ENCODE assay signal across 8 cellular contexts in genomic region chrX:48083212-48083611, GRCh38. TPM values are rescaled to one million over a fixed set of nuclear protein-coding genes. Genes with fewer than 3 reads are reported as not detected.
DNase-seq lines count a peak whose midpoint lies in the region; ATAC-seq, FAIRE-seq and TF ChIP-seq lines count a peak whose summit lies in the region.

No MANE protein-coding gene starts in this region.

- H2AK5ac ChIP-seq in mesenchymal stem cell (ENCODE audit: low read length, severe bottlenecking), result no peak overlapping the region

- no peak overlapping the region for H3K14ac ChIP-seq in mesenchymal stem cell (ENCODE audit: low read length in 2 of 2)

- no peak overlapping the region for H3K18ac ChIP-seq in mesenchymal stem cell (ENCODE audit: low read depth in 1 of 2, low read length in 2 of 2)

- H2BK12ac ChIP-seq in mesenchymal stem cell (ENCODE audit: low read length in 2 of 2), result no peak overlapping the region

- H3K9me3 ChIP-seq in BE2C (no peaks in the 10 kb centered on the region), mesenchymal stem cell (ENCODE audit: control insufficient read depth, low read length) (no peaks in the 10 kb centered on the region)

- DNase-seq in BE2C (peak; percentile 40), GM19239 (ENCODE audit: insufficient read length, low spot score) (peak; percentile 10), NCI-H128 (lab: John Stamatoyannopoulos, UW; ENCODE audit: unreplicated experiment) (peak; percentile 2), ecto neural progenitor cell (ENCODE audit: low spot score) (peak; percentile 48), mesenchymal stem cell (peak; percentile 51), substantia nigra (lab: John Stamatoyannopoulos, UW) (peak in 32 of 49 donors; percentile 0 to 35 (median 5))
- DNase-seq in activated CD4-positive, alpha-beta T cell treated with anti-CD3 and anti-CD28 coated beads, Interleukin-2, amount 10 ng/mL, durations not matched to agents 24 days and 14 days, result peak; percentile 77

- H3K27me3 Mint-ChIP-seq in activated CD4-positive, alpha-beta T cell treated with anti-CD3 and anti-CD28 coated beads, Interleukin-2, amount 10 ng/mL, durations not matched to agents 24 days and 14 days, result no peaks in the 10 kb centered on the region

- H3K9me3 Mint-ChIP-seq in activated CD4-positive, alpha-beta T cell treated with anti-CD3 and anti-CD28 coated beads, Interleukin-2, amount 10 ng/mL, durations not matched to agents 24 days and 14 days, result no peaks in the 10 kb centered on the region

- H2BK120ac ChIP-seq in mesenchymal stem cell (ENCODE audit: low read depth, low read length), result no peak overlapping the region

- H3K4ac ChIP-seq in mesenchymal stem cell (ENCODE audit: low read depth in 1 of 2, low read length in 2 of 2), result no peak overlapping the region

- peak; percentile 75 for FAIRE-seq in GM19239 (lab: Jason Lieb, UNC)

- no peaks in the 10 kb centered on the region for H3K36me3 Mint-ChIP-seq in activated CD4-positive, alpha-beta T cell treated with anti-CD3 and anti-CD28 coated beads, Interleukin-2, amount 10 ng/mL, durations not matched to agents 24 days and 14 days (ENCODE audit: low read depth)

- H4K91ac ChIP-seq in mesenchymal stem cell (ENCODE audit: low read length), result no peak overlapping the region

- ATAC-seq in HG03439 (IDR thresholded peaks at IDR 0.05; ENCODE audit: unreplicated experiment), result no peak

- no peak overlapping the region for H3K4me3 Mint-ChIP-seq in activated CD4-positive, alpha-beta T cell treated with anti-CD3 and anti-CD28 coated beads, Interleukin-2, amount 10 ng/mL, durations not matched to agents 24 days and 14 days

- H3K4me3 ChIP-seq in BE2C (ENCODE audit: low read depth, low read length), result no peak overlapping the region
- H3K4me3 ChIP-seq in mesenchymal stem cell (ENCODE audit: insufficient read depth in 1 of 2, low read depth in 1 of 2, low read length in 2 of 2), result no peak overlapping the region

- no peak overlapping the region for H4K8ac ChIP-seq in mesenchymal stem cell (ENCODE audit: low read length)

- no peak overlapping the region for H3K9ac ChIP-seq in mesenchymal stem cell (ENCODE audit: low read length)

- no peaks in the 10 kb centered on the region for H3K79me1 ChIP-seq in mesenchymal stem cell (replicated peaks; ENCODE audit: low read length, poor library complexity, severe bottlenecking)

- no peak overlapping the region for H3K27ac ChIP-seq in mesenchymal stem cell (ENCODE audit: low read length, poor library complexity, severe bottlenecking)
- H3K27ac ChIP-seq in substantia nigra (ENCODE audit: low read depth, low read length, poor library complexity, severe bottlenecking), result no peak overlapping the region

- TF ChIP-seq CTCF in BE2C (IDR thresholded peaks at IDR 0.05; ENCODE audit: low read depth, low read length), result peak; percentile 58

- H3K27me3 ChIP-seq in BE2C, result no peaks in the 10 kb centered on the region
- H3K27me3 ChIP-seq in mesenchymal stem cell (ENCODE audit: control insufficient read depth in 1 of 2, insufficient read depth in 1 of 2, low read length in 2 of 2), result peaks cover 0 to 20% of the 10 kb centered on the region in 2 experiments

- intact Hi-C loops in activated CD4-positive, alpha-beta T cell treated with anti-CD3 and anti-CD28 coated beads, Interleukin-2, amount 10 ng/mL, durations not matched to agents 24 days and 14 days (cut with micrococcal nuclease), result loop anchor here (10.0 kb wide), 1 partner anchor 412 kb away; no protein-coding TSS in a partner anchor

- WGBS in mesenchymal stem cell, result 0% methylated on average over 6 of the region's 9 CpGs

- no peaks in the 10 kb centered on the region for H3K4me1 Mint-ChIP-seq in activated CD4-positive, alpha-beta T cell treated with anti-CD3 and anti-CD28 coated beads, Interleukin-2, amount 10 ng/mL, durations not matched to agents 24 days and 14 days

- no peak overlapping the region for H3K27ac Mint-ChIP-seq in activated CD4-positive, alpha-beta T cell treated with anti-CD3 and anti-CD28 coated beads, Interleukin-2, amount 10 ng/mL, durations not matched to agents 24 days and 14 days

- H3K36me3 ChIP-seq in BE2C (no peaks in the 10 kb centered on the region), mesenchymal stem cell (ENCODE audit: control insufficient read depth in 1 of 2, insufficient read depth in 2 of 2, low read depth in 1 of 2, low read length in 2 of 2) (no peaks in the 10 kb centered on the region)

- no peak overlapping the region for H2BK15ac ChIP-seq in mesenchymal stem cell (ENCODE audit: low read depth, poor library complexity, severe bottlenecking)

- H2AFZ ChIP-seq in mesenchymal stem cell (ENCODE audit: low read depth, low read length), result no peak overlapping the region

- H3K4me1 ChIP-seq in BE2C, result no peaks in the 10 kb centered on the region
- H3K4me1 ChIP-seq in mesenchymal stem cell (ENCODE audit: control insufficient read depth, insufficient read depth, low read depth, low read length), result no peaks in the 10 kb centered on the region

- no peak overlapping the region for H2BK5ac ChIP-seq in mesenchymal stem cell (ENCODE audit: low read depth, low read length, poor library complexity, severe bottlenecking)

- no peak overlapping the region for H3K23ac ChIP-seq in mesenchymal stem cell (ENCODE audit: low read length in 2 of 2)

- no peak overlapping the region for H3K4me2 ChIP-seq in mesenchymal stem cell (ENCODE audit: low read length, poor library complexity, severe bottlenecking)

RNA-seq across cellular contexts. Expression of gene ZNF630, which starts 11.8 kb away (rescaled TPM):
- 2.1 TPM for polyA plus RNA-seq in BE2C (2012; ENCODE audit: insufficient read depth, insufficient read length, low read depth)
- total RNA-seq in activated CD4-positive, alpha-beta T cell treated with anti-CD3 and anti-CD28 coated beads, Interleukin-2, amount 10 ng/mL, durations not matched to agents 24 days and 14 days, result 0.19 and 0.33 TPM in 2 replicates
- 1.0 TPM for polyA plus RNA-seq in mesenchymal stem cell (2013, experiment 1 of 2)
- 0.79 TPM for polyA plus RNA-seq in mesenchymal stem cell (2013, experiment 2 of 2)

RNA-seq across cellular contexts. Expression of gene SPACA5B, which starts 47.2 kb away (rescaled TPM):
- not detected for polyA plus RNA-seq in BE2C (2012; ENCODE audit: insufficient read depth, insufficient read length, low read depth)
- not detected in 2 replicates for total RNA-seq in activated CD4-positive, alpha-beta T cell treated with anti-CD3 and anti-CD28 coated beads, Interleukin-2, amount 10 ng/mL, durations not matched to agents 24 days and 14 days
- not detected for polyA plus RNA-seq in mesenchymal stem cell (2013, experiment 1 of 2)
- not detected for polyA plus RNA-seq in mesenchymal stem cell (2013, experiment 2 of 2)

Comparison
In these comparisons a context has a peak if more than half of its experiments do, and no peak if none do; other contexts are left out.
1. DNase-seq: peak in every context shown above with its lines; median percentile 77 in activated CD4-positive, alpha-beta T cell treated with anti-CD3 and anti-CD28 coated beads, Interleukin-2, amount 10 ng/mL, durations not matched to agents 24 days and 14 days; 51 in mesenchymal stem cell; 48 in ecto neural progenitor cell; 40 in BE2C; 10 in GM19239; 5 in substantia nigra; 2 in NCI-H128.